In genomic region chr12:70692681-70693288, GRCh38 we compare ENCODE assay signal across 9 cellular contexts. TPM values are rescaled to one million over a fixed set of nuclear protein-coding genes. Genes with fewer than 3 reads are reported as not detected.
DNase-seq lines count a peak whose midpoint lies in the region; ATAC-seq and TF ChIP-seq lines count a peak whose summit lies in the region.
"Had no signal": no experiment of that assay in that cellular context is flagged by ENCODE, and none has a peak within 500 bp of the region (broad histone marks: within the 10 kb centered on the region; RNA-seq: fewer than 3 reads in every experiment).

No MANE protein-coding gene starts in this region.

- TF ChIP-seq EP300 in gastroesophageal sphincter (IDR thresholded peaks at IDR 0.05): no peak

- TF ChIP-seq CTCF in AG09319 (IDR thresholded peaks at IDR 0.05; ENCODE audit: low read depth, low read length) (peak; percentile 55), gastroesophageal sphincter (IDR thresholded peaks at IDR 0.05) (peak in 2 of 4 experiments; percentile 28 to 31)

- no peaks in the 10 kb centered on the region for H3K27me3 ChIP-seq in adipocyte (replicated peaks; ENCODE audit: control insufficient read depth, insufficient read depth, low read length)
- no peaks in the 10 kb centered on the region for H3K27me3 ChIP-seq in gastroesophageal sphincter

- no peak for TF ChIP-seq POLR2A in gastroesophageal sphincter (IDR thresholded peaks at IDR 0.05)

- ATAC-seq in HG02885 (IDR thresholded peaks at IDR 0.05; ENCODE audit: poor library complexity, unreplicated experiment) (peak; percentile 62), GM19324 (IDR thresholded peaks at IDR 0.05; ENCODE audit: low FRiP score, unreplicated experiment) (no peak), gastroesophageal sphincter (no peak)

- H3K9me3 ChIP-seq in adipocyte (ENCODE audit: control insufficient read depth, low read length) (no peaks in the 10 kb centered on the region), gastroesophageal sphincter (no peaks in the 10 kb centered on the region)

- H3K9ac ChIP-seq in adipocyte (ENCODE audit: low read length): no peak overlapping the region

- H3K27ac ChIP-seq in gastroesophageal sphincter: no peak overlapping the region

- no peak overlapping the region for H3K4me3 ChIP-seq in adipocyte (ENCODE audit: low read length)
- H3K4me3 ChIP-seq in gastroesophageal sphincter: no peak overlapping the region

- H3K4me1 ChIP-seq in adipocyte (ENCODE audit: control insufficient read depth, insufficient read depth, low read length) (no peaks in the 10 kb centered on the region), gastroesophageal sphincter (no peaks in the 10 kb centered on the region)

- DNase-seq in AG09319 (ENCODE audit: extremely low read depth, low read depth) (no peak), adipocyte (ENCODE audit: low read depth) (peak; percentile 47), kidney glomerular epithelial cell (lab: John Stamatoyannopoulos, UW) (peak; percentile 1), NCI-H2107 treated with DMSO at 0.1 percent for 48 hours (lab: John Stamatoyannopoulos, UW; ENCODE audit: unreplicated experiment) (no peak), NCI-H2196 treated with DMSO at 0.1 percent for 48 hours (lab: John Stamatoyannopoulos, UW; ENCODE audit: unreplicated experiment) (no peak)
- DNase-seq: NCI-H1694 treated with DMSO at 0.1 percent for 48 hours had no signal

- H3K36me3 ChIP-seq in adipocyte (ENCODE audit: control insufficient read depth, insufficient read depth, low read length, severe bottlenecking): no peaks in the 10 kb centered on the region
- H3K36me3 ChIP-seq in gastroesophageal sphincter: no peaks in the 10 kb centered on the region

RNA-seq across cellular contexts. Expression of gene PTPRB, which starts 55.6 kb away (rescaled TPM):
- total RNA-seq in gastroesophageal sphincter: 10 to 100 TPM; 12.5 to 40.3 (median 26.8) TPM

Comparison
In these comparisons a context has a peak if more than half of its experiments do, and no peak if none do; other contexts are left out.
1. DNase-seq: peak in adipocyte (single experiment) and kidney glomerular epithelial cell (single experiment); none in AG09319 (single experiment), NCI-H2107 treated with DMSO at 0.1 percent for 48 hours (single experiment) and NCI-H2196 treated with DMSO at 0.1 percent for 48 hours (single experiment).